In the genomic region with DNA sequence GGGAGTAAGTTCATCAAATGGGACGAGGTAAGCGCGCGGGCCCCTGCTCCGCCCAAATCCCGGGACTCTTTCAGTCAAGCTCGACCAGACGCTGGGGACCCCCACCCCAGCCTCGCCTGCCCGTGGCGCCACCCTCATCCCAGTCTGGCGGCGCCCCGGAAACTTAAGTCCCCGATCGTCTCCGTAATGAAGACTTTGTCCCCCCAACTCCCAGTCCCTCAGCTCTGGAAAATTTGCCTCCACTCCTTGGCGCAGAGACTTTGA, we compare ENCODE assay signal across 8 cellular contexts. TPM values are rescaled to one million over a fixed set of nuclear protein-coding genes. Genes with fewer than 3 reads are reported as not detected.
A peak's percentile ranks its signal among the peaks of the same experiment; 100 is the strongest.
DNase-seq lines count a peak whose midpoint lies in the region; ATAC-seq and TF ChIP-seq lines count a peak whose summit lies in the region.

No MANE protein-coding gene starts in this region.

- H3K27me3 ChIP-seq in KMS-11 (ENCODE audit: insufficient read depth, low read depth) (no peaks in the 10 kb centered on the region), ectodermal cell (ENCODE audit: control insufficient read depth, insufficient read depth, low read length, poor library complexity, severe bottlenecking) (peaks cover 10% of the 10 kb centered on the region)

- TF ChIP-seq CTCF in C4-2B (conservative IDR thresholded peaks at IDR 0.05) (no peak), KMS-11 (conservative IDR thresholded peaks at IDR 0.05; ENCODE audit: low read depth, low read length) (no peak), neural crest cell (conservative IDR thresholded peaks at IDR 0.05) (no peak)

- peak overlapping the region; percentile 90 for H3K4me3 Mint-ChIP-seq in neural crest cell

- no peak overlapping the region for H3K27ac Mint-ChIP-seq in neural crest cell (ENCODE audit: unreplicated experiment)

- H3K4me1 ChIP-seq in KMS-11 (ENCODE audit: low read depth, poor library complexity, severe bottlenecking): peaks cover 6% of the 10 kb centered on the region
- peaks cover 15% of the 10 kb centered on the region for H3K4me1 ChIP-seq in ectodermal cell (ENCODE audit: control insufficient read depth, insufficient read depth, low read length)

- no peaks in the 10 kb centered on the region for H3K36me3 Mint-ChIP-seq in neural crest cell (ENCODE audit: low read depth)

- peak overlapping the region; percentile 78 for H3K27ac ChIP-seq in C4-2B
- H3K27ac ChIP-seq in KMS-11: no peak overlapping the region
- no peak overlapping the region for H3K27ac ChIP-seq in ectodermal cell (ENCODE audit: insufficient read depth, low read depth, low read length, poor library complexity, severe bottlenecking)

- no peaks in the 10 kb centered on the region for H3K9me3 ChIP-seq in ectodermal cell (ENCODE audit: control insufficient read depth, low read length)

- H3K27me3 Mint-ChIP-seq in neural crest cell (ENCODE audit: low read depth): peaks cover 3% of the 10 kb centered on the region

- DNase-seq in neural crest cell (ENCODE audit: low read depth, low spot score) (no peak), globus pallidus (ENCODE audit: low spot score) (no peak), NCI-H748 (lab: John Stamatoyannopoulos, UW; ENCODE audit: unreplicated experiment) (no peak)

- no peaks in the 10 kb centered on the region for H3K9me3 Mint-ChIP-seq in neural crest cell

- H3K36me3 ChIP-seq in KMS-11 (ENCODE audit: insufficient read depth): no peaks in the 10 kb centered on the region
- no peaks in the 10 kb centered on the region for H3K36me3 ChIP-seq in ectodermal cell (ENCODE audit: control insufficient read depth, insufficient read depth, low read length)

- peaks cover 28% of the 10 kb centered on the region for H3K4me1 Mint-ChIP-seq in neural crest cell

- peak overlapping the region; percentile 35; the same call in 1 of the 2 replicates for H3K9ac ChIP-seq in KMS-11

- ATAC-seq in HG03135 (IDR thresholded peaks at IDR 0.05; ENCODE audit: unreplicated experiment) (no peak), HG03521 (IDR thresholded peaks at IDR 0.05; ENCODE audit: unreplicated experiment) (no peak)

- H3K79me2 ChIP-seq in KMS-11 (ENCODE audit: insufficient read depth, low read depth): no peaks in the 10 kb centered on the region

- H3K4me3 ChIP-seq in KMS-11 (IDR thresholded peaks at IDR 0.05; ENCODE audit: insufficient read depth, low read depth, low read length) (no peak overlapping the region), ectodermal cell (ENCODE audit: insufficient read depth, low read depth, low read length) (peak overlapping the region; percentile 70)

- H4K20me1 ChIP-seq in KMS-11 (ENCODE audit: insufficient read depth): no peaks in the 10 kb centered on the region

- H3K4me2 ChIP-seq in KMS-11: peak overlapping the region; percentile 72

- 0 to 1% methylated on average over 18 of the region's 18 CpGs for WGBS in ectodermal cell, 2 experiments

- peak overlapping the region; percentile 85 for H2AFZ ChIP-seq in KMS-11 (ENCODE audit: low read depth)

RNA-seq across cellular contexts. Expression of gene PLCB3, which starts 0.3 kb away (rescaled TPM):
- 45.4 TPM for polyA plus RNA-seq in ectodermal cell (2013, experiment 1 of 4)
- polyA plus RNA-seq in ectodermal cell (2013, experiment 2 of 4): 44.5 TPM
- polyA plus RNA-seq in ectodermal cell (2013, experiment 3 of 4): 29.6 TPM
- 29.3 TPM for polyA plus RNA-seq in ectodermal cell (2013, experiment 4 of 4)
- total RNA-seq in neural crest cell: 36.4 and 40.5 TPM in 2 replicates

RNA-seq across cellular contexts. Expression of gene PPP1R14B, which starts 4.9 kb away (rescaled TPM):
- 162 TPM for polyA plus RNA-seq in ectodermal cell (2013, experiment 1 of 4)
- 147 TPM for polyA plus RNA-seq in ectodermal cell (2013, experiment 2 of 4)
- 181 TPM for polyA plus RNA-seq in ectodermal cell (2013, experiment 3 of 4)
- 175 TPM for polyA plus RNA-seq in ectodermal cell (2013, experiment 4 of 4)
- 286 and 296 TPM in 2 replicates for total RNA-seq in neural crest cell

RNA-seq across cellular contexts. Expression of gene FKBP2, which starts 10.8 kb away (rescaled TPM):
- polyA plus RNA-seq in ectodermal cell (2013, experiment 1 of 4): 53.6 TPM
- polyA plus RNA-seq in ectodermal cell (2013, experiment 2 of 4): 57.5 TPM
- polyA plus RNA-seq in ectodermal cell (2013, experiment 3 of 4): 56.2 TPM
- polyA plus RNA-seq in ectodermal cell (2013, experiment 4 of 4): 53.1 TPM
- total RNA-seq in neural crest cell: 29.2 and 33.7 TPM in 2 replicates

RNA-seq across cellular contexts. Expression of gene VEGFB, which starts 17.3 kb away (rescaled TPM):
- 23.1 TPM for polyA plus RNA-seq in ectodermal cell (2013, experiment 1 of 4)
- polyA plus RNA-seq in ectodermal cell (2013, experiment 2 of 4): 21.7 TPM
- polyA plus RNA-seq in ectodermal cell (2013, experiment 3 of 4): 17.9 TPM
- 20.1 TPM for polyA plus RNA-seq in ectodermal cell (2013, experiment 4 of 4)
- total RNA-seq in neural crest cell: 61.2 and 62.7 TPM in 2 replicates

RNA-seq across cellular contexts. Expression of gene DNAJC4, which starts 21.3 kb away (rescaled TPM):
- 24.1 TPM for polyA plus RNA-seq in ectodermal cell (2013, experiment 1 of 4)
- 22.4 TPM for polyA plus RNA-seq in ectodermal cell (2013, experiment 2 of 4)
- polyA plus RNA-seq in ectodermal cell (2013, experiment 3 of 4): 30.7 TPM
- polyA plus RNA-seq in ectodermal cell (2013, experiment 4 of 4): 34.4 TPM
- total RNA-seq in neural crest cell: 27.2 TPM in 2 replicates
